23 cellular contexts compared by ENCODE assay signal in genomic region chr3:62727576-62727975, GRCh38.
DNase-seq lines count a peak whose midpoint lies in the region; ATAC-seq and TF ChIP-seq lines count a peak whose summit lies in the region.
"Had no signal": no experiment of that assay in that cellular context is flagged by ENCODE, and none has a peak within 500 bp of the region (broad histone marks: within the 10 kb centered on the region; RNA-seq: fewer than 3 reads in every experiment).

No MANE protein-coding gene starts in this region.

- no peak for TF ChIP-seq CTCF in choroid plexus epithelial cell (conservative IDR thresholded peaks at IDR 0.05; ENCODE audit: low read depth, low read length)
- no peak for TF ChIP-seq CTCF in omental fat pad (IDR thresholded peaks at IDR 0.05)

- DNase-seq in ELR (ENCODE audit: low read depth) (peak; percentile 7), NCI-H748 treated with DMSO at 0.1 percent for 48 hours (lab: John Stamatoyannopoulos, UW) (peak; percentile 29), choroid plexus epithelial cell (ENCODE audit: low read depth) (peak; percentile 2), non-pigmented ciliary epithelial cell (ENCODE audit: low read depth) (peak; percentile 9), omental fat pad (ENCODE audit: low spot score) (no peak), NCI-H187 treated with DMSO at 0.1 percent for 48 hours (lab: John Stamatoyannopoulos, UW) (no peak), NCI-H2081 treated with DMSO at 0.1 percent for 48 hours (lab: John Stamatoyannopoulos, UW) (no peak)
- DNase-seq: activated CD4-positive, alpha-beta T cell treated with anti-CD3 and anti-CD28 coated beads, Interleukin-2, amount 10 ng/mL, durations not matched to agents 7 days and 5 days; activated naive CD8-positive, alpha-beta T cell treated with anti-CD3 and anti-CD28 coated beads for 36 hours; brain microvascular endothelial cell; CD4-positive, CD25-positive, alpha-beta regulatory T cell; cortex of kidney; DMS 273 treated with DMSO at 0.1 percent for 48 hours; KBM-7; kidney glomerular epithelial cell; natural killer cell; NCI-H526 treated with DMSO at 0.1 percent for 48 hours; posterior cingulate gyrus; stimulated activated CD4-positive, alpha-beta T cell treated with anti-CD3 and anti-CD28 coated beads, Interleukin-2, amount 100 ng/mL, for 24 hours; stimulated activated naive CD4-positive, alpha-beta T cell; T-helper 17 cell; thyroid gland had no signal

- no peak overlapping the region for H3K4me3 ChIP-seq in choroid plexus epithelial cell (ENCODE audit: low read depth, low read length)
- H3K4me3 ChIP-seq: thyroid gland had no signal

- no peak for ATAC-seq in GM18868 (IDR thresholded peaks at IDR 0.05; ENCODE audit: unreplicated experiment)
- ATAC-seq in omental fat pad (ENCODE audit: low FRiP score) = no peak
- ATAC-seq: natural killer cell, T-helper 17 cell had no signal

Comparison
In these comparisons a context has a peak if more than half of its experiments do, and no peak if none do; other contexts are left out.
1. DNase-seq: peak in ELR (single experiment), NCI-H748 treated with DMSO at 0.1 percent for 48 hours (single experiment), choroid plexus epithelial cell (single experiment) and non-pigmented ciliary epithelial cell (single experiment); none in omental fat pad (single experiment), NCI-H187 treated with DMSO at 0.1 percent for 48 hours (single experiment) and NCI-H2081 treated with DMSO at 0.1 percent for 48 hours (single experiment).